Comparison of ENCODE assay signal across 25 cellular contexts in genomic region chr5:99590806-99591205, GRCh38.
"Had no signal": no experiment of that assay in that cellular context is flagged by ENCODE, and none has a peak within 500 bp of the region (broad histone marks: within the 10 kb centered on the region; RNA-seq: fewer than 3 reads in every experiment).

No MANE protein-coding gene starts in this region.

- H3K4me1 ChIP-seq: colonic mucosa, SJCRH30 had no signal

- H3K9me3 ChIP-seq: colonic mucosa, MG63, SJCRH30 had no signal

- H3K4me3 ChIP-seq: cardiac muscle cell, colonic mucosa, MG63, SJCRH30, SK-N-MC had no signal

- H3K27ac ChIP-seq: brain microvascular endothelial cell, cardiac muscle cell, colonic mucosa, SJCRH30, SK-N-MC had no signal

- H3K36me3 ChIP-seq: brain microvascular endothelial cell, cardiac muscle cell, colonic mucosa, MG63, SJCRH30 had no signal

- DNase-seq: activated CD4-positive, alpha-beta T cell treated with anti-CD3 and anti-CD28 coated beads, Interleukin-2, amount 10 ng/mL, durations not matched to agents 24 days and 14 days; activated CD4-positive, alpha-beta T cell treated with anti-CD3 and anti-CD28 coated beads, Interleukin-2, amount 50 U/mL, for 4 hours; activated CD8-positive, alpha-beta T cell treated with anti-CD3 and anti-CD28 coated beads for 36 hours; activated effector memory CD4-positive, alpha-beta T cell treated with anti-CD3 and anti-CD28 coated beads, Interleukin-2, amount 50 U/mL, for 16 hours; activated naive CD4-positive, alpha-beta T cell; activated naive CD4-positive, alpha-beta T cell treated with anti-CD3 and anti-CD28 coated beads, Interleukin-2, amount 50 U/mL, for 16 hours; activated naive CD8-positive, alpha-beta T cell treated with anti-CD3 and anti-CD28 coated beads for 36 hours; activated T-cell treated with anti-CD3 and anti-CD28 coated beads, Interleukin-2, amount 50 U/mL, for 1 hour; activated T-cell treated with anti-CD3 and anti-CD28 coated beads, Interleukin-2, amount 50 U/mL, for 72 hours; amniotic stem cell; aorta; brain microvascular endothelial cell; colonic mucosa; Kasumi-1; KG1; MG63; NCI-H1048; NCI-H187 treated with DMSO at 0.1 percent for 48 hours; NCI-H510A; NCI-H526; Right ventricle myocardium superior; SJCRH30 had no signal

- ATAC-seq: activated CD8-positive, alpha-beta T cell treated with anti-CD3 and anti-CD28 coated beads for 36 hours; activated T-cell treated with anti-CD3 and anti-CD28 coated beads, Interleukin-2, amount 50 U/mL, for 72 hours; activated T-helper 17 cell treated with anti-CD3 and anti-CD28 coated beads, Interleukin-2, amount 50 U/mL, for 72 hours had no signal
